In the genomic region with DNA sequence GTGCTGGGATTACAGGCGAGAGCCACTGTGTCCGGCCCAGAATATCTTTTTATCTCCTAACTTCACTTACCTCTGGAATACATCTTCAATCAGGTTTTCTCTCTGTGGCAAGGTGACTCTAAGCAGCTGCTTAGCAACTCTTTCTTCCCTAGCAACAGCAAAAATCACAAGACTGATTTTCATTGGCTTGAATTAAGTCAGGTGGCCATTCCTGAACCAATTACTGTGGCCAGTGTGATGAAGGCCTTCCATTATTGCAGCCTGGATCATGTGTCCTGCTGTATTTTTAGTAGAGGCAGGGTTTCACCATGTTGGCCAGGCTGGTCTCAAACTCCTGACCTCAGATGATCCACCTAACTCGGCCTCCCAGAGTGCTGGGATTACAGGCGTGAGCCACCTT, we compare ENCODE assay signal across 8 cellular contexts. TPM values are rescaled to one million over a fixed set of nuclear protein-coding genes. Genes with fewer than 3 reads are reported as not detected.
DNase-seq lines count a peak whose midpoint lies in the region; ATAC-seq, FAIRE-seq and TF ChIP-seq lines count a peak whose summit lies in the region.

No MANE protein-coding gene starts in this region.

- CTCF ChIA-PET in activated naive CD4-positive, alpha-beta T cell treated with anti-CD3 and anti-CD28 coated beads, Interleukin-2, amount 10 ng/mL, durations not matched to agents 7 days and 5 days (lab: Charles Lee), result no interaction called here

- FAIRE-seq in GM19239 (lab: Jason Lieb, UNC), result peak; percentile 90

- in situ Hi-C loops in ACHN (cut with HindIII; ENCODE audit: low pct_ligation_motif_present, low pct_unique_long_range_greater_than_20kb, low sequenced_read_pairs), result no loop called here

- H3K9me3 Mint-ChIP-seq in central memory CD8-positive, alpha-beta T cell, result no peaks in the 10 kb centered on the region
- no peaks in the 10 kb centered on the region for H3K9me3 Mint-ChIP-seq in activated naive CD4-positive, alpha-beta T cell treated with anti-CD3 and anti-CD28 coated beads, Interleukin-2, amount 10 ng/mL, durations not matched to agents 7 days and 5 days

- peak; percentile 61 for ATAC-seq in central memory CD8-positive, alpha-beta T cell (replicated peaks; ENCODE audit: extremely low read depth, poor library complexity, severe bottlenecking)
- ATAC-seq in HG02623 (IDR thresholded peaks at IDR 0.05; ENCODE audit: unreplicated experiment), result no peak

- DNase-seq in ACHN (peak; percentile 63), GM19239 (ENCODE audit: insufficient read length, low spot score) (no peak), NCI-H524 (lab: John Stamatoyannopoulos, UW) (peak; percentile 77 to 82), putamen (ENCODE audit: low spot score) (peak; percentile 71), BE2C (no peak)
- DNase-seq in central memory CD8-positive, alpha-beta T cell (ENCODE audit: low spot score in 2 of 2), result no peak
- no peak for DNase-seq in activated naive CD4-positive, alpha-beta T cell treated with anti-CD3 and anti-CD28 coated beads, Interleukin-2, amount 10 ng/mL, durations not matched to agents 7 days and 5 days

- H3K4me1 Mint-ChIP-seq in central memory CD8-positive, alpha-beta T cell, result peaks cover 19% of the 10 kb centered on the region
- peaks cover 17% of the 10 kb centered on the region for H3K4me1 Mint-ChIP-seq in activated naive CD4-positive, alpha-beta T cell treated with anti-CD3 and anti-CD28 coated beads, Interleukin-2, amount 10 ng/mL, durations not matched to agents 7 days and 5 days

- no peak overlapping the region for H3K4me3 Mint-ChIP-seq in central memory CD8-positive, alpha-beta T cell
- H3K4me3 Mint-ChIP-seq in activated naive CD4-positive, alpha-beta T cell treated with anti-CD3 and anti-CD28 coated beads, Interleukin-2, amount 10 ng/mL, durations not matched to agents 7 days and 5 days, result no peak overlapping the region

- H3K27me3 ChIP-seq in BE2C, result peaks cover under 1% of the 10 kb centered on the region

- no peaks in the 10 kb centered on the region for H3K9me3 ChIP-seq in BE2C

- no peaks in the 10 kb centered on the region for H3K36me3 ChIP-seq in BE2C

- TF ChIP-seq CTCF in BE2C (IDR thresholded peaks at IDR 0.05; ENCODE audit: low read depth, low read length), result no peak

- peaks cover 2% of the 10 kb centered on the region for H3K27me3 Mint-ChIP-seq in central memory CD8-positive, alpha-beta T cell
- H3K27me3 Mint-ChIP-seq in activated naive CD4-positive, alpha-beta T cell treated with anti-CD3 and anti-CD28 coated beads, Interleukin-2, amount 10 ng/mL, durations not matched to agents 7 days and 5 days, result peaks cover 35% of the 10 kb centered on the region

- peaks cover 15% of the 10 kb centered on the region for H3K36me3 Mint-ChIP-seq in central memory CD8-positive, alpha-beta T cell (ENCODE audit: insufficient read depth)
- H3K36me3 Mint-ChIP-seq in activated naive CD4-positive, alpha-beta T cell treated with anti-CD3 and anti-CD28 coated beads, Interleukin-2, amount 10 ng/mL, durations not matched to agents 7 days and 5 days, result peaks cover 11% of the 10 kb centered on the region

- peak overlapping the region; percentile 10 for H3K27ac Mint-ChIP-seq in central memory CD8-positive, alpha-beta T cell (ENCODE audit: low read depth)
- no peak overlapping the region for H3K27ac Mint-ChIP-seq in activated naive CD4-positive, alpha-beta T cell treated with anti-CD3 and anti-CD28 coated beads, Interleukin-2, amount 10 ng/mL, durations not matched to agents 7 days and 5 days

- peaks cover 10% of the 10 kb centered on the region for H3K4me1 ChIP-seq in BE2C

- no peak overlapping the region for H3K4me3 ChIP-seq in BE2C (ENCODE audit: low read depth, low read length)

RNA-seq across cellular contexts. Expression of gene LTBP4, which starts 9.0 kb away (rescaled TPM):
- 116 TPM for polyA plus RNA-seq in BE2C (2012; ENCODE audit: insufficient read depth, insufficient read length, low read depth)

RNA-seq across cellular contexts. Expression of gene SHKBP1, which starts 15.5 kb away (rescaled TPM):
- polyA plus RNA-seq in BE2C (2012; ENCODE audit: insufficient read depth, insufficient read length, low read depth), result 58.0 TPM

Comparison
In these comparisons a context has a peak if more than half of its experiments do, and no peak if none do; other contexts are left out.
1. DNase-seq: peak in ACHN (single experiment), NCI-H524 (2 of 2) and putamen (single experiment); none in GM19239 (single experiment), central memory CD8-positive, alpha-beta T cell (0 of 2), activated naive CD4-positive, alpha-beta T cell treated with anti-CD3 and anti-CD28 coated beads, Interleukin-2, amount 10 ng/mL, durations not matched to agents 7 days and 5 days (single experiment) and BE2C (single experiment).